Comparison of ENCODE assay signal across 21 cellular contexts in the genomic region with DNA sequence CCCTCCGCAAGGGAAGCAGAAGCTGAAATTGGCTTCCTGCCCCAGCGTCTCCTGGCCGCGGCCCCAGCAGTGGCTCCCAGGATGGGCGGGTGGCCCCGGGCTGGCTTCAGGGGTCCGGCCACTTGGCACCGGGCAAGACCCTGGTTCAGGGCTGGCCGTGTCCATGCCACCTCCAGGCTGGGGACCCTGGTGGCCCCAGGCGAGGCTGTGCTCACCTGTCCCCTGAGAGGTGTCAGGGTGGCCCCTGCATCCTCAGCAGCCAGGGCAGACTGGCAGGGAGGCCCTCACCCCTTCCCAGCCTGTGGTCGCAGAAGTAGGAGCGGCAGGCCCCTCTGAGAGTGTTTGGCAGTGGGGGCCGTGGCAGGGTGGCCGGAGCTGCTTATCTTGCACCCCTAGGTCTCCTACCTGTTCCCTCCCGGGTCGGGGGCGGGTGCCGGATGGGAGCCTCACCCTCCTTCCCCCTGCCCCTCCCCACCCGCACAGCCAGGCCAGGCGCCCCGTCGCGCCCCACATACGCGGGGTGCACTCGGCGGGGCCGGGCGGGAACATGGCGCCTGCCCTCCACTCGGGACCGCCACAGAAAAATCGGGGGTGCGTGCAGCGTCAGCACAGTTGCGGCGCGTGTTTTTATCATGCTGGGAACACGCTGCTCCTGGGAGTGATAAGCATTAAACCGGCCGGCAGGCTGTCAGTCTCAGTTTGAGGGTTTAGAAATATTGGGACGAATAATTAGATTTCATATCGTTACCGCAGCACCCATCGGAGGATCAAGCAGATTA.
"Had no signal": no experiment of that assay in that cellular context is flagged by ENCODE, and none has a peak within 500 bp of the region (broad histone marks: within the 10 kb centered on the region; RNA-seq: fewer than 3 reads in every experiment).

No MANE protein-coding gene starts in this region.

- ATAC-seq: activated naive CD4-positive, alpha-beta T cell treated with anti-CD3 and anti-CD28 coated beads, Interleukin-2, amount 50 U/mL, for 72 hours; activated T-cell treated with anti-CD3 and anti-CD28 coated beads, Interleukin-2, amount 50 U/mL, for 72 hours; mucosa of descending colon had no signal

- H3K9me3 ChIP-seq: breast epithelium, left ventricle myocardium inferior, mucosa of descending colon, right atrium auricular region, spleen, thoracic aorta had no signal

- H3K27ac ChIP-seq: breast epithelium, epithelial cell of prostate, left ventricle myocardium inferior, right atrium auricular region, thoracic aorta, VCaP had no signal

- H3K27me3 ChIP-seq: breast epithelium, right atrium auricular region had no signal

- H3K4me3 ChIP-seq: left ventricle myocardium inferior, mucosa of descending colon, right atrium auricular region, spleen, thoracic aorta had no signal

- DNase-seq: activated CD4-positive, alpha-beta T cell treated with anti-CD3 and anti-CD28 coated beads for 4 hours; activated CD4-positive, alpha-beta T cell treated with anti-CD3 and anti-CD28 coated beads, Interleukin-2, amount 50 U/mL, for 4 hours; activated naive CD4-positive, alpha-beta T cell; activated T-cell treated with anti-CD3 and anti-CD28 coated beads for 4 hours; activated T-cell treated with anti-CD3 and anti-CD28 coated beads, Interleukin-2, amount 50 U/mL, for 72 hours; central memory CD4-positive, alpha-beta T cell; dermis blood vessel endothelial cell; effector CD8-positive, alpha-beta T cell; left ventricle myocardium inferior; mucosa of descending colon; occipital lobe; spleen; stimulated activated naive CD4-positive, alpha-beta T cell; T-helper 1 cell; trophoblast cell had no signal

- H3K36me3 ChIP-seq: breast epithelium, left ventricle myocardium inferior, right atrium auricular region, thoracic aorta had no signal
